Comparison of ENCODE assay signal across 2 cellular contexts in genomic region chr4:53576218-53576617, GRCh38.
TF ChIP-seq lines count a peak whose summit lies in the region.

No MANE protein-coding gene starts in this region.

TF ChIP-seq in HEK293, 187 proteins besides CTCF, POLR2A, EP300 and RAD21:
- TF ChIP-seq, protein P1, sequence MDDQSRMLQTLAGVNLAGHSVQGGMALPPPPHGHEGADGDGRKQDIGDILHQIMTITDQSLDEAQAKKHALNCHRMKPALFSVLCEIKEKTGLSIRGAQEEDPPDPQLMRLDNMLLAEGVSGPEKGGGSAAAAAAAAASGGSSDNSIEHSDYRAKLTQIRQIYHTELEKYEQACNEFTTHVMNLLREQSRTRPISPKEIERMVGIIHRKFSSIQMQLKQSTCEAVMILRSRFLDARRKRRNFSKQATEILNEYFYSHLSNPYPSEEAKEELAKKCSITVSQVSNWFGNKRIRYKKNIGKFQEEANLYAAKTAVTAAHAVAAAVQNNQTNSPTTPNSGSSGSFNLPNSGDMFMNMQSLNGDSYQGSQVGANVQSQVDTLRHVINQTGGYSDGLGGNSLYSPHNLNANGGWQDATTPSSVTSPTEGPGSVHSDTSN (CRISPR knock-in tag; IDR thresholded peaks at IDR 0.05) = no peak
- TF ChIP-seq ZNF19 (tag by site-specific recombination; IDR thresholded peaks at IDR 0.05; ENCODE audit: low read depth) = no peak
- no peak for TF ChIP-seq MEIS1 (CRISPR knock-in tag; IDR thresholded peaks at IDR 0.05; ENCODE audit: borderline replicate concordance)

TF ChIP-seq in H1, 55 proteins besides CTCF, POLR2A, EP300 and RAD21:
- TF ChIP-seq SAP30 (IDR thresholded peaks at IDR 0.05; ENCODE audit: insufficient read depth, insufficient replicate concordance, low read length) = no peak
- TF ChIP-seq SRF (IDR thresholded peaks at IDR 0.05; ENCODE audit: low read depth, low read length) = no peak
- TF ChIP-seq, protein P2, sequence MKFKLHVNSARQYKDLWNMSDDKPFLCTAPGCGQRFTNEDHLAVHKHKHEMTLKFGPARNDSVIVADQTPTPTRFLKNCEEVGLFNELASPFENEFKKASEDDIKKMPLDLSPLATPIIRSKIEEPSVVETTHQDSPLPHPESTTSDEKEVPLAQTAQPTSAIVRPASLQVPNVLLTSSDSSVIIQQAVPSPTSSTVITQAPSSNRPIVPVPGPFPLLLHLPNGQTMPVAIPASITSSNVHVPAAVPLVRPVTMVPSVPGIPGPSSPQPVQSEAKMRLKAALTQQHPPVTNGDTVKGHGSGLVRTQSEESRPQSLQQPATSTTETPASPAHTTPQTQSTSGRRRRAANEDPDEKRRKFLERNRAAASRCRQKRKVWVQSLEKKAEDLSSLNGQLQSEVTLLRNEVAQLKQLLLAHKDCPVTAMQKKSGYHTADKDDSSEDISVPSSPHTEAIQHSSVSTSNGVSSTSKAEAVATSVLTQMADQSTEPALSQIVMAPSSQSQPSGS (IDR thresholded peaks at IDR 0.05; ENCODE audit: low read length) = no peak
- TF ChIP-seq SUZ12 (IDR thresholded peaks at IDR 0.05; ENCODE audit: low read length) = no peak
- no peak for TF ChIP-seq GTF2F1 (IDR thresholded peaks at IDR 0.05; ENCODE audit: borderline replicate concordance, low read depth, low read length)
- no peak for TF ChIP-seq SIRT6 (IDR thresholded peaks at IDR 0.05; ENCODE audit: low read length)
- TF ChIP-seq EZH2 (IDR thresholded peaks at IDR 0.05; ENCODE audit: low read depth, low read length, severe bottlenecking) = no peak
- no peak for TF ChIP-seq CREB1 (IDR thresholded peaks at IDR 0.05)
- TF ChIP-seq, protein P3, sequence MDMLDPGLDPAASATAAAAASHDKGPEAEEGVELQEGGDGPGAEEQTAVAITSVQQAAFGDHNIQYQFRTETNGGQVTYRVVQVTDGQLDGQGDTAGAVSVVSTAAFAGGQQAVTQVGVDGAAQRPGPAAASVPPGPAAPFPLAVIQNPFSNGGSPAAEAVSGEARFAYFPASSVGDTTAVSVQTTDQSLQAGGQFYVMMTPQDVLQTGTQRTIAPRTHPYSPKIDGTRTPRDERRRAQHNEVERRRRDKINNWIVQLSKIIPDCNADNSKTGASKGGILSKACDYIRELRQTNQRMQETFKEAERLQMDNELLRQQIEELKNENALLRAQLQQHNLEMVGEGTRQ (IDR thresholded peaks at IDR 0.05; ENCODE audit: low read length) = no peak
- no peak for TF ChIP-seq CHD1 (IDR thresholded peaks at IDR 0.05; ENCODE audit: low read depth, low read length)
- no peak for TF ChIP-seq FOSL1 (IDR thresholded peaks at IDR 0.05; ENCODE audit: insufficient read depth, low read depth, low read length)
- TF ChIP-seq ZNF274 (IDR thresholded peaks at IDR 0.05; ENCODE audit: borderline replicate concordance, extremely low read depth, low read length) = no peak
- TF ChIP-seq E2F6 (IDR thresholded peaks at IDR 0.05) = no peak
- no peak for TF ChIP-seq ATF3 (IDR thresholded peaks at IDR 0.05; ENCODE audit: insufficient read depth, low read depth, low read length)
- no peak for TF ChIP-seq GABPA (IDR thresholded peaks at IDR 0.05; ENCODE audit: borderline replicate concordance, insufficient read depth, low read length)
- no peak for TF ChIP-seq TEAD4 (IDR thresholded peaks at IDR 0.05; ENCODE audit: low read depth, low read length)
- no peak for TF ChIP-seq KDM1A (IDR thresholded peaks at IDR 0.05; ENCODE audit: borderline replicate concordance, low read length)
- TF ChIP-seq CBX5 (IDR thresholded peaks at IDR 0.05; ENCODE audit: low read depth, low read length) = no peak
- TF ChIP-seq POLR2AphosphoS5 (IDR thresholded peaks at IDR 0.05; ENCODE audit: low read depth, low read length) = no peak
